Comparison of ENCODE assay signal across 4 cellular contexts in genomic region chr6:83550482-83550881, GRCh38. TPM values are rescaled to one million over a fixed set of nuclear protein-coding genes. Genes with fewer than 3 reads are reported as not detected.
"Had no signal": no experiment of that assay in that cellular context is flagged by ENCODE, and none has a peak within 500 bp of the region (broad histone marks: within the 10 kb centered on the region; RNA-seq: fewer than 3 reads in every experiment).

No MANE protein-coding gene starts in this region.

RNA-seq across cellular contexts. Expression of gene PRSS35, which starts 38.1 kb away (rescaled TPM):
- total RNA-seq: HT-29; MCF 10A; Right ventricle myocardium superior; T-helper 2 cell treated with Interferon-gamma antibody and Interleukin-4, amounts not matched to agents 100 ng/mL and 5 ng/mL, for 36 hours had no signal
